Comparison of ENCODE assay signal across 2 cellular contexts in the genomic region with DNA sequence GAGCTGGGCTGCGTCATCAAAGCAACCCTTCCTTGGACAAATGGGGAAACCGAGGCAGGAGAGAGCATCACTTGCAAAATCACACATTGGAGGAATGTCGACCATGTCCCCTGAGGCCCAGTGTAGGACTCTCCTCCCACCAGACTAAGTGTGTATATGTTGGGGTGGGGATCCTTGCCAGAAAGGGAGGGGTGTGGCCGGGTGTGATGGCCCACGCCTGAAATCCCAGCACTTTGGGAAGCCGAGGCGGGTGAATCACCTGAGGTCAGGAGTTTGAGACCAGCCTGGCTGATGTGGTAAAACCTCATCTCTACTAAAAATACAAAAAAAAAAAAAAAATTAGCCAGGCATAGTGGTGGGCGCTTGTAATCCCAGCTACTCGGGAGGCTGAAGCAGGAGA. TPM values are rescaled to one million over a fixed set of nuclear protein-coding genes. Genes with fewer than 3 reads are reported as not detected.
"Had no signal": no experiment of that assay in that cellular context is flagged by ENCODE, and none has a peak within 500 bp of the region (broad histone marks: within the 10 kb centered on the region; RNA-seq: fewer than 3 reads in every experiment).

No MANE protein-coding gene starts in this region.

RNA-seq across cellular contexts. Expression of a gene that starts 23.3 kb away (rescaled TPM):
- total RNA-seq: activated CD8-positive, alpha-beta T cell treated with anti-CD3 and anti-CD28 coated beads, Interleukin-2, amount 10 ng/mL, durations not matched to agents 7 days and 5 days had no signal
- polyA plus RNA-seq: naive thymus-derived CD8-positive, alpha-beta T cell had no signal
